1 cellular context compared by ENCODE assay signal in the genomic region with DNA sequence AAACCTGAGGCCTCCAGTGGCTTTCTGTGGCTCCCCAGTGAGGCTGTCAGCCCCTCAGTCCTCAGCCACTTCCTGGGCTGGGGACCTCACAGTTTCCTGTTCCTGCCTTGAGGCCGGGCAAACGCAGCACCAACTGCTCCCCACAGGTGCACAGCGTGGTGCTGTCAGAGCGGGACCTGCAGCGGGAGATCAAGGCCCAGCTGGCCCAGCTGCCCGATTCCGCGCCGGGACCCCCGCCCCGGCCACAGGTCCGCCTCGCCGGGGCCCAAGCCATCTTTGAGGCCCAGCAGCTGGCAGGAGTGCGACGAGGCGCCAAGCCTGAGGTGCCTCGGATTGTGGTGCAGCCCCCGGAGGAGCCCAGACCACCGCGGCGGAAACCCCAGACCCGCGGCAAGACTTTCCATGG.
TF ChIP-seq lines count a peak whose summit lies in the region.

No MANE protein-coding gene starts in this region.

TF ChIP-seq in H1, 55 proteins besides CTCF, POLR2A, EP300 and RAD21:
- no peak for TF ChIP-seq SIX5 (IDR thresholded peaks at IDR 0.05; ENCODE audit: low read depth, low read length)
- TF ChIP-seq SP4 (IDR thresholded peaks at IDR 0.05; ENCODE audit: low read length), result no peak
